8 cellular contexts compared by ENCODE assay signal in the genomic region with DNA sequence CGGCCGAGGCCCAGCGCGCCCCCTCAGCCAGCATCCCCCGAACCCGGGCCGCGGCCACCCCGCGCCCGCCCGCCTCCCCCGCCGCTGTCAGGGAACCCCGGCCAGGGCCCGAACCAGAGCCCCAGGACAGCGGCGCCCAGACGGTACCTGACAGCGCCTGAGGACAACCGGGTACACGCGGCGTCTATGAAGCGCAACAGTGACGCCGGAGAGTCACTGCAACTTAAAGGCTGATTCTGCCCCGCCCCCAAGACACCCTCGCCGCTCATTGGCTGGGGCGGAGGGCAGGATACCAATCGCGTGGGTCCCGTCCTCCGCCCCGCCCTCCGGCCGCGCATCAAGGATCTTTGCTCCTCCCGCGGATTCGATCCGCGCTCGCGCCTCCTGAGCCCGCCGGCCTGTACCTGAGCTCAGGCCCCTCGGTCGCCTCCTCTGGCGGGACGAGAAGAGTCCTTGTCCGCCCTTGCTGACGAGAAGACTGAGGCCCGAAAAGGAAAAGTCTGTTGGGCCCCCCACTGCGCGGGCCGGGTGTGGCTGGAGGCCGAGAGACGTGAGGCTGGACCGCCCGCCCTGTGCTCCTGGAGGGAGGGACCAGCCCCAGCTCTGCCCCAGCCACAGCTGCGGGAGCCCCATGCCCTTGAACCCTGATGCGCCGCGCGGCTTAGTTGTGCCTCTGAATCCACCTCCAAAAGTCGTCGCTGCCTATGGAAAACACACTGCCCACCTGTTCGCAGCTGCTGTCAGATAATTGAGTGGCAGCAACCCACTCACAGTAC. TPM values are rescaled to one million over a fixed set of nuclear protein-coding genes. Genes with fewer than 3 reads are reported as not detected.
DNase-seq lines count a peak whose midpoint lies in the region; ATAC-seq and TF ChIP-seq lines count a peak whose summit lies in the region.

A gene (minus strand): TSS at position 198 of the 776 bp plus-strand sequence. CDS start 6,752 bp downstream, outside the sequence.

- H3K4me1 Mint-ChIP-seq in activated T-cell treated with anti-CD3 and anti-CD28 coated beads, Interleukin-2, amount 50 U/mL, for 4 hours (ENCODE audit: low read depth): peaks cover 17% of the 10 kb centered on the region

- peak within 1 kb of the TSS; percentile 78 to 98 (median 82) for H3K4me3 ChIP-seq in Peyer's patch
- H3K4me3 ChIP-seq in mucosa of rectum (ENCODE audit: low read length in 2 of 2): peak within 1 kb of the TSS; percentile 75 to 76

- peak within 1 kb of the TSS; percentile 85 to 99 (median 92) for H3K27ac ChIP-seq in Peyer's patch
- peak within 1 kb of the TSS; percentile 76 to 82 for H3K27ac ChIP-seq in mucosa of rectum (ENCODE audit: low read depth in 2 of 2, low read length in 2 of 2)

- peaks cover 11% of the 10 kb centered on the region for H3K27me3 Mint-ChIP-seq in activated T-cell treated with anti-CD3 and anti-CD28 coated beads, Interleukin-2, amount 50 U/mL, for 4 hours (ENCODE audit: low read depth)

- in situ Hi-C loops in KBM-7 (cut with MboI; ENCODE audit: low pct_unique_long_range_greater_than_20kb, low sequenced_read_pairs): no loop called here

- peak within 1 kb of the TSS; percentile 78 for H3K4me3 Mint-ChIP-seq in activated T-cell treated with anti-CD3 and anti-CD28 coated beads, Interleukin-2, amount 50 U/mL, for 4 hours

- peak; percentile 95 for ATAC-seq in GM21717 (IDR thresholded peaks at IDR 0.05; ENCODE audit: unreplicated experiment)
- peak; percentile 96 to 97 for ATAC-seq in activated T-cell treated with anti-CD3 and anti-CD28 coated beads, Interleukin-2, amount 50 U/mL, for 4 hours

- DNase-seq in DMS153 treated with DMSO at 0.1 percent for 48 hours (lab: John Stamatoyannopoulos, UW; ENCODE audit: unreplicated experiment) (peak; percentile 91), KBM-7 (peak; percentile 96), Peyer's patch (peak; percentile 99), erythroblast (lab: John Stamatoyannopoulos, UW) (peak; percentile 98 to 99)
- DNase-seq in activated T-cell treated with anti-CD3 and anti-CD28 coated beads, Interleukin-2, amount 50 U/mL, for 4 hours: peak; percentile 94
- DNase-seq in stimulated activated CD8-positive, alpha-beta memory T cell treated with anti-CD3 and anti-CD28 coated beads, Interleukin-4, amount 100 ng/mL, for 4 hours (ENCODE audit: low read depth in 2 of 2, low spot score in 1 of 2): peak; percentile 90 to 91

- peaks cover 2% of the 10 kb centered on the region for H3K36me3 Mint-ChIP-seq in activated T-cell treated with anti-CD3 and anti-CD28 coated beads, Interleukin-2, amount 50 U/mL, for 4 hours (ENCODE audit: insufficient read depth)

- peak in 3 of 6 experiments; percentile 25 to 43 (median 38) for TF ChIP-seq CTCF in Peyer's patch (IDR thresholded peaks at IDR 0.05)

- H3K27me3 ChIP-seq in Peyer's patch: no peaks in the 10 kb centered on the region
- H3K27me3 ChIP-seq in mucosa of rectum (ENCODE audit: control insufficient read depth in 2 of 2, insufficient read depth in 2 of 2, low read length in 2 of 2): peaks cover 0 to 5% of the 10 kb centered on the region in 2 donors

- H3K9me3 ChIP-seq in Peyer's patch: no peaks in the 10 kb centered on the region
- H3K9me3 ChIP-seq in mucosa of rectum (ENCODE audit: control insufficient read depth in 2 of 2, low read length in 2 of 2): no peaks in the 10 kb centered on the region

- H3K9ac ChIP-seq in mucosa of rectum (ENCODE audit: low read depth in 1 of 2, low read length in 2 of 2): peak within 1 kb of the TSS; percentile 63 to 76

- H3K9me3 Mint-ChIP-seq in activated T-cell treated with anti-CD3 and anti-CD28 coated beads, Interleukin-2, amount 50 U/mL, for 4 hours: no peaks in the 10 kb centered on the region

- TF ChIP-seq POLR2A in Peyer's patch (IDR thresholded peaks at IDR 0.05): peak; percentile 99
- TF ChIP-seq POLR2A in erythroblast (IDR thresholded peaks at IDR 0.05; ENCODE audit: low read length): peak; percentile 98

- no peaks in the 10 kb centered on the region for H3K36me3 ChIP-seq in Peyer's patch
- no peaks in the 10 kb centered on the region for H3K36me3 ChIP-seq in mucosa of rectum (ENCODE audit: control insufficient read depth in 2 of 2, insufficient read depth in 2 of 2, low read length in 2 of 2)

- H3K4me1 ChIP-seq in Peyer's patch (peaks cover 0 to 43% (median 3%) of the 10 kb centered on the region in 4 donors), mucosa of rectum (ENCODE audit: control insufficient read depth in 2 of 2, insufficient read depth in 2 of 2, low read length in 2 of 2) (peaks cover 11 to 13% of the 10 kb centered on the region in 2 donors)

RNA-seq across cellular contexts. Expression of the gene that starts here (rescaled TPM):
- total RNA-seq in Peyer's patch: 1,000 to 10,000 TPM in 1 of 4 donors, 100 to 1,000 TPM in 3; 155 to 1,170 (median 625) TPM
- 10 to 100 TPM; 42.9 to 50.5 (median 46.8) TPM for total RNA-seq in activated T-cell treated with anti-CD3 and anti-CD28 coated beads, Interleukin-2, amount 50 U/mL, for 4 hours

Comparison
In these comparisons a context has a peak if more than half of its experiments do, and no peak if none do; other contexts are left out.
1. Peak in every context shown above with its lines: DNase-seq, ATAC-seq, H3K4me3 ChIP-seq and H3K27ac ChIP-seq.